ENCODE assay signal across 19 cellular contexts in the genomic region with DNA sequence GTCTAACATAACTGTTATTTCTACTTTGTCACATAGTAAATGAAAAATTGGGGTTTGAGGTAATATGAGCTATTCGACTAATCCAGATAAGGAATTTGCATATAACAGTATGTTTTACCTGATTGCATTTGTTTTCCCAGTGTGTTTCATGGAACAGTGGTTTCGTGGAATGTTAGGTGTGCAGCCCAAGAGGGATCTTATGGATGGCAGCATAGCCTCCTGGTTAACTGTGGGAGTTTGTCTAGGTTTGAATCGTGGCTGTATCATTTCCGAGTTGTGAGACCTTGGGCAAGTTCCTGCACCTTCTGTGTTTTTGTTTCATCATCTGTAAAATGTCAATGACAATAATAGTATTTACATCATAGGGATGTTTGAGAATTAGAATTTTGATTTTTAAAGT. TPM values are rescaled to one million over a fixed set of nuclear protein-coding genes. Genes with fewer than 3 reads are reported as not detected.
A peak's percentile ranks its signal among the peaks of the same experiment; 100 is the strongest.
DNase-seq lines count a peak whose midpoint lies in the region; ATAC-seq, FAIRE-seq and TF ChIP-seq lines count a peak whose summit lies in the region.
"Had no signal": no experiment of that assay in that cellular context is flagged by ENCODE, and none has a peak within 500 bp of the region (broad histone marks: within the 10 kb centered on the region; RNA-seq: fewer than 3 reads in every experiment).

No MANE protein-coding gene starts in this region.

- H3K4me3 ChIP-seq in bronchial epithelial cell (ENCODE audit: low read depth, low read length) = no peak overlapping the region
- H3K4me3 ChIP-seq: GM12878, SK-N-MC had no signal

- no peaks in the 10 kb centered on the region for H3K36me3 ChIP-seq in bronchial epithelial cell (ENCODE audit: control insufficient read depth, insufficient read depth, low read length)

- FAIRE-seq in GM18507 (lab: Jason Lieb, UNC) (peak; percentile 15), bronchial epithelial cell (lab: Jason Lieb, UNC) (peak; percentile 47)
- FAIRE-seq: H54 had no signal

- ATAC-seq in GM18909 (IDR thresholded peaks at IDR 0.05; ENCODE audit: poor library complexity, unreplicated experiment) = no peak
- ATAC-seq: GM12878 had no signal

- TF ChIP-seq CTCF in bronchial epithelial cell (IDR thresholded peaks at IDR 0.05; ENCODE audit: insufficient read depth, low read length, severe bottlenecking) = no peak

- no peaks in the 10 kb centered on the region for H3K27me3 ChIP-seq in bronchial epithelial cell (ENCODE audit: control insufficient read depth, insufficient read depth, low read length)

- DNase-seq in GM18507 (ENCODE audit: extremely low spot score, insufficient read length, low read depth) (no peak), NCI-H526 treated with DMSO at 0.1 percent for 48 hours (lab: John Stamatoyannopoulos, UW) (peak; percentile 60), bronchial epithelial cell (ENCODE audit: low read depth) (peak; percentile 74), left kidney (ENCODE audit: low read depth, low spot score) (peak; percentile 62), HuH-7 (ENCODE audit: low spot score) (no peak)
- DNase-seq in activated naive CD4-positive, alpha-beta T cell treated with anti-CD3 and anti-CD28 coated beads, Interleukin-2, amount 50 U/mL, for 16 hours = no peak
- DNase-seq: CD4-positive, CD25-positive, alpha-beta regulatory T cell; DND-41; Karpas-422; NCI-H1417; NCI-H1694 treated with DMSO at 0.1 percent for 48 hours; NCI-H774; OCI-M1; SHP77 treated with DMSO at 0.1 percent for 48 hours; SW 1271 had no signal

RNA-seq across cellular contexts. Expression of gene BMPR1B, which starts 7.9 kb away (rescaled TPM):
- 14.5 and 15.3 TPM in 2 replicates for total RNA-seq in bronchial epithelial cell
- total RNA-seq: GM12878 had no signal

Comparison
In these comparisons a context has a peak if more than half of its experiments do, and no peak if none do; other contexts are left out.
1. DNase-seq: peak in NCI-H526 treated with DMSO at 0.1 percent for 48 hours (single experiment), bronchial epithelial cell (single experiment) and left kidney (single experiment); none in GM18507 (single experiment), activated naive CD4-positive, alpha-beta T cell treated with anti-CD3 and anti-CD28 coated beads, Interleukin-2, amount 50 U/mL, for 16 hours (single experiment) and HuH-7 (single experiment).